Comparison of ENCODE assay signal across 1 cellular context in the genomic region with DNA sequence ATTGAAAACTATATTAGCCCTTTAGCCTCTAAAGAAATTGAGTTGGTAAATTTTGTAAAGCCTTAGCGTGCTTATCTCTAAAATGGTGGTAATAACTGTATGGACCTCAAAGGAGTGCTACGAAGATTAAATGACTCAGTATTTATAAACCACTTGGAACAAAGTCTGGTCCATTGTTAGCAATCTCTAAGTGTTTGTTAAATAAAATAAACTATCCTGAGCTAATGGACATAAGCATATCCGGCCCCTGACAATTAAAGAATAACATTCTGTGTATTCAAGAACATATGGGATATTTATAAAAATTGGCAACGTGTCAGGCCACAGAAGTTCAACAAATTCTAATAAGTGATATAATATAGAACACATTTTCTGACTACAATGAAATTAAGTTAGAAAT.
TF ChIP-seq lines count a peak whose summit lies in the region.

No MANE protein-coding gene starts in this region.

TF ChIP-seq in HepG2, 621 proteins besides CTCF, POLR2A, EP300 and RAD21 (continued from another document):
- TF ChIP-seq PHB2 (IDR thresholded peaks at IDR 0.05; ENCODE audit: partially characterized antibody) (no peak), ZMYM4 (CRISPR knock-in tag; IDR thresholded peaks at IDR 0.05) (no peak), ZNF772 (CRISPR knock-in tag; IDR thresholded peaks at IDR 0.05) (no peak), XBP1 (CRISPR knock-in tag; IDR thresholded peaks at IDR 0.05) (no peak), CENPT (CRISPR knock-in tag; IDR thresholded peaks at IDR 0.05; ENCODE audit: low read depth) (no peak), NR3C1 (CRISPR knock-in tag; IDR thresholded peaks at IDR 0.05) (no peak), SP5 (CRISPR knock-in tag; IDR thresholded peaks at IDR 0.05; ENCODE audit: borderline replicate concordance, low read depth) (no peak)
- TF ChIP-seq, protein P1, sequence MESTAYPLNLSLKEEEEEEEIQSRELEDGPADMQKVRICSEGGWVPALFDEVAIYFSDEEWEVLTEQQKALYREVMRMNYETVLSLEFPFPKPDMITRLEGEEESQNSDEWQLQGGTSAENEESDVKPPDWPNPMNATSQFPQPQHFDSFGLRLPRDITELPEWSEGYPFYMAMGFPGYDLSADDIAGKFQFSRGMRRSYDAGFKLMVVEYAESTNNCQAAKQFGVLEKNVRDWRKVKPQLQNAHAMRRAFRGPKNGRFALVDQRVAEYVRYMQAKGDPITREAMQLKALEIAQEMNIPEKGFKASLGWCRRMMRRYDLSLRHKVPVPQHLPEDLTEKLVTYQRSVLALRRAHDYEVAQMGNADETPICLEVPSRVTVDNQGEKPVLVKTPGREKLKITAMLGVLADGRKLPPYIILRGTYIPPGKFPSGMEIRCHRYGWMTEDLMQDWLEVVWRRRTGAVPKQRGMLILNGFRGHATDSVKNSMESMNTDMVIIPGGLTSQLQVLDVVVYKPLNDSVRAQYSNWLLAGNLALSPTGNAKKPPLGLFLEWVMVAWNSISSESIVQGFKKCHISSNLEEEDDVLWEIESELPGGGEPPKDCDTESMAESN (CRISPR knock-in tag; conservative IDR thresholded peaks at IDR 0.05), result no peak
- TF ChIP-seq, protein P2, sequence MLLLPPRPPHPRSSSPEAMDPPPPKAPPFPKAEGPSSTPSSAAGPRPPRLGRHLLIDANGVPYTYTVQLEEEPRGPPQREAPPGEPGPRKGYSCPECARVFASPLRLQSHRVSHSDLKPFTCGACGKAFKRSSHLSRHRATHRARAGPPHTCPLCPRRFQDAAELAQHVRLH (CRISPR knock-in tag; IDR thresholded peaks at IDR 0.05; ENCODE audit: borderline replicate concordance, low read depth), result no peak
- TF ChIP-seq, protein P3, sequence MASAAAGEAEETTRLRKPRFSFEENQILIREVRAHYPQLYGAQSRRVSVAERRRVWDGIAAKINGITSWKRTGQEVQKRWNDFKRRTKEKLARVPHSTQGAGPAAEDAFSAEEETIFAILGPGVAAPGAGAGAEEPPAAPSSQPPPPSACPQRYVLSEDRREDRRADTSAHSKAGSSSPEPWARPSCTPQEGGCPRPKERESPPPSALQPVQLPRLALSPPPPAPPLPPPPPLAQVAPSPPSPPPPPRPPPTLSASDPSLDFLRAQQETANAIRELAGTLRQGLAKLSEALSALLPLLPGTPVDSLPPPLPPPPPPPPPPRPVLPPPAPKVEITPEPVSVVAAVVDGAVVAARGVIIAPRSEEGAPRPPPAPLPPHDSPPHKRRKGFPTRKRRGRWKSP (CRISPR knock-in tag; IDR thresholded peaks at IDR 0.05), result no peak
TF ChIP-seq in HepG2: peak in this region for 0.
